In genomic region chr5:14710313-14710994, GRCh38 we compare ENCODE assay signal across 22 cellular contexts. TPM values are rescaled to one million over a fixed set of nuclear protein-coding genes. Genes with fewer than 3 reads are reported as not detected.
A peak's percentile ranks its signal among the peaks of the same experiment; 100 is the strongest.
DNase-seq lines count a peak whose midpoint lies in the region; ATAC-seq and TF ChIP-seq lines count a peak whose summit lies in the region.
"Had no signal": no experiment of that assay in that cellular context is flagged by ENCODE, and none has a peak within 500 bp of the region (broad histone marks: within the 10 kb centered on the region; RNA-seq: fewer than 3 reads in every experiment).

No MANE protein-coding gene starts in this region.

- H3K79me2 ChIP-seq in mammary epithelial cell (ENCODE audit: insufficient read depth, low read length): peaks cover 2% of the 10 kb centered on the region

- POLR2A ChIA-PET in RWPE1 (lab: Yijun Ruan, JAX; ENCODE audit: low non-redundant PET): no interaction called here

- peaks cover 6% of the 10 kb centered on the region for H3K4me1 ChIP-seq in mammary epithelial cell (ENCODE audit: insufficient read depth, low read length)
- H3K4me1 ChIP-seq: Caco-2, prostate gland had no signal

- no peak for ATAC-seq in natural killer cell
- no peak for ATAC-seq in natural killer cell treated with Interleukin-12 subunit alpha and Interleukin-12 subunit beta and Interleukin-15 and Interleukin-18, amount 100 ng/mL, for 72 hours
- no peak for ATAC-seq in effector memory CD8-positive, alpha-beta T cell (replicated peaks)
- ATAC-seq in GM21825 (IDR thresholded peaks at IDR 0.05; ENCODE audit: unreplicated experiment): no peak
- ATAC-seq: SK-N-SH treated with all-trans-retinoic acid at 6 μM for 48 hours; stimulated activated naive CD8-positive, alpha-beta T cell treated with anti-CD3 and anti-CD28 coated beads, Interleukin-15, Interleukin-2, amounts not matched to agents 100 U/mL and 50 U/mL, for 24 hours had no signal

- no peak overlapping the region for H3K4me3 Mint-ChIP-seq in natural killer cell
- no peak overlapping the region for H3K4me3 Mint-ChIP-seq in natural killer cell treated with Interleukin-12 subunit alpha and Interleukin-12 subunit beta and Interleukin-15 and Interleukin-18, amount 100 ng/mL, for 72 hours
- H3K4me3 Mint-ChIP-seq in effector memory CD8-positive, alpha-beta T cell: no peak overlapping the region
- H3K4me3 Mint-ChIP-seq: activated B cell treated with CpG ODN at 0.5 μM for 24 hours, brain, H9, mesothelial cell of epicardium had no signal

- DNase-seq in natural killer cell: no peak
- DNase-seq in natural killer cell treated with Interleukin-12 subunit alpha and Interleukin-12 subunit beta and Interleukin-15 and Interleukin-18, amount 100 ng/mL, for 72 hours (ENCODE audit: low spot score): no peak
- DNase-seq in RWPE1 (ENCODE audit: low spot score): no peak
- DNase-seq in effector memory CD8-positive, alpha-beta T cell: no peak
- DNase-seq in NCI-H1930 (lab: John Stamatoyannopoulos, UW): no peak
- no peak for DNase-seq in mammary epithelial cell
- DNase-seq: activated B cell treated with CpG ODN at 0.5 μM for 24 hours; Caco-2; DND-41; H9; NCI-H1092; NCI-H2081 treated with DMSO at 0.1 percent for 48 hours; NCI-H446 treated with DMSO at 0.1 percent for 48 hours; stimulated activated CD4-positive, alpha-beta T cell treated with anti-CD3 and anti-CD28 coated beads, Interleukin-2, amount 100 ng/mL, for 24 hours; stimulated activated naive CD8-positive, alpha-beta T cell treated with anti-CD3 and anti-CD28 coated beads, Interleukin-15, Interleukin-2, amounts not matched to agents 100 U/mL and 50 U/mL, for 24 hours; T-helper 9 cell; trophoblast cell had no signal

- no peaks in the 10 kb centered on the region for H3K9me3 ChIP-seq in mammary epithelial cell (replicated peaks; ENCODE audit: insufficient read depth, low read length)
- H3K9me3 ChIP-seq: Caco-2, prostate gland had no signal

- BruUV-seq in mammary epithelial cell (replicated peaks; lab: Mats Ljungman, UMichigan): no TSS peak

- no peaks in the 10 kb centered on the region for H4K20me1 ChIP-seq in mammary epithelial cell (ENCODE audit: insufficient read depth, low read length)

- peaks cover 15% of the 10 kb centered on the region for H3K36me3 Mint-ChIP-seq in natural killer cell
- H3K36me3 Mint-ChIP-seq in natural killer cell treated with Interleukin-12 subunit alpha and Interleukin-12 subunit beta and Interleukin-15 and Interleukin-18, amount 100 ng/mL, for 72 hours: peaks cover 35% of the 10 kb centered on the region
- H3K36me3 Mint-ChIP-seq in effector memory CD8-positive, alpha-beta T cell (ENCODE audit: insufficient read depth): peaks cover 53% of the 10 kb centered on the region

- no peaks in the 10 kb centered on the region for H3K27me3 ChIP-seq in mammary epithelial cell (ENCODE audit: insufficient read depth, low read length)

- intact Hi-C loops in natural killer cell (cut with micrococcal nuclease): no loop called here
- intact Hi-C loops in mammary epithelial cell (cut with micrococcal nuclease): no loop called here

- H3K9me3 Mint-ChIP-seq in natural killer cell: no peaks in the 10 kb centered on the region
- no peaks in the 10 kb centered on the region for H3K9me3 Mint-ChIP-seq in natural killer cell treated with Interleukin-12 subunit alpha and Interleukin-12 subunit beta and Interleukin-15 and Interleukin-18, amount 100 ng/mL, for 72 hours
- no peaks in the 10 kb centered on the region for H3K9me3 Mint-ChIP-seq in effector memory CD8-positive, alpha-beta T cell
- H3K9me3 Mint-ChIP-seq: activated B cell treated with CpG ODN at 0.5 μM for 24 hours, mesothelial cell of epicardium had no signal

- H3K9ac ChIP-seq in mammary epithelial cell (ENCODE audit: insufficient read depth, low read length): no peak overlapping the region

- H3K4me1 Mint-ChIP-seq in natural killer cell: peaks cover 30 to 51% of the 10 kb centered on the region in 2 donors
- H3K4me1 Mint-ChIP-seq in natural killer cell treated with Interleukin-12 subunit alpha and Interleukin-12 subunit beta and Interleukin-15 and Interleukin-18, amount 100 ng/mL, for 72 hours (ENCODE audit: low read depth in 2 of 2): peaks cover 37 to 47% of the 10 kb centered on the region in 2 donors
- H3K4me1 Mint-ChIP-seq in effector memory CD8-positive, alpha-beta T cell (ENCODE audit: low read depth in 2 of 2): peaks cover 31 to 44% of the 10 kb centered on the region in 2 donors
- H3K4me1 Mint-ChIP-seq: H9 had no signal

- no peak overlapping the region for H2AFZ ChIP-seq in mammary epithelial cell (ENCODE audit: low read depth, low read length)

- dilution Hi-C loops in mammary epithelial cell (cut with HindIII; ENCODE audit: low sequenced_read_pairs): no loop called here

- in situ Hi-C loops in mammary epithelial cell (cut with MboI; ENCODE audit: low sequenced_read_pairs in 2 of 2): loop anchor here in 1 of 2 donors (25.0 kb wide), 1 partner anchor 1277 kb away; no protein-coding TSS in a partner anchor

- H3K36me3 ChIP-seq in mammary epithelial cell (ENCODE audit: insufficient read depth, low read length): peaks cover 5% of the 10 kb centered on the region

- H3K27ac ChIP-seq in RWPE1 (peak overlapping the region; percentile 41; the same call in 1 of the 2 replicates), mammary epithelial cell (ENCODE audit: insufficient read depth, low read depth, low read length) (no peak overlapping the region)

- CTCF ChIA-PET in RWPE1 (lab: Yijun Ruan, JAX): interaction anchor here (0.9 to 1.0 kb wide), 2 partner anchors 10 to 17 kb away, joined by 3 to 5 read pairs; no protein-coding TSS in a partner anchor
- CTCF ChIA-PET in mammary epithelial cell (lab: Charles Lee; ENCODE audit: low non-redundant PET): no interaction called here

- 85% methylated on average over 24 of the region's 28 CpGs for WGBS in mammary epithelial cell (ENCODE audit: low coverage, missing lambda C conversion rate)

- peak overlapping the region; percentile 56 to 65 for H3K27ac Mint-ChIP-seq in natural killer cell
- peak overlapping the region in 1 of 2 donors; percentile 23 for H3K27ac Mint-ChIP-seq in natural killer cell treated with Interleukin-12 subunit alpha and Interleukin-12 subunit beta and Interleukin-15 and Interleukin-18, amount 100 ng/mL, for 72 hours
- peak overlapping the region; percentile 67 to 74 for H3K27ac Mint-ChIP-seq in effector memory CD8-positive, alpha-beta T cell
- H3K27ac Mint-ChIP-seq: activated B cell treated with CpG ODN at 0.5 μM for 24 hours, mesothelial cell of epicardium had no signal

- no peak overlapping the region for H3K4me3 ChIP-seq in mammary epithelial cell (replicated peaks in 1 of 3; ENCODE audit: insufficient read depth in 1 of 3, low read depth in 2 of 3, low read length in 3 of 3)
- H3K4me3 ChIP-seq: prostate gland had no signal

- no peak overlapping the region for H3K4me2 ChIP-seq in mammary epithelial cell (ENCODE audit: insufficient read depth, low read depth, low read length)

- no peaks in the 10 kb centered on the region for H3K27me3 Mint-ChIP-seq in natural killer cell (ENCODE audit: low read depth in 2 of 2)
- no peaks in the 10 kb centered on the region for H3K27me3 Mint-ChIP-seq in natural killer cell treated with Interleukin-12 subunit alpha and Interleukin-12 subunit beta and Interleukin-15 and Interleukin-18, amount 100 ng/mL, for 72 hours
- no peaks in the 10 kb centered on the region for H3K27me3 Mint-ChIP-seq in effector memory CD8-positive, alpha-beta T cell
- H3K27me3 Mint-ChIP-seq: activated B cell treated with CpG ODN at 0.5 μM for 24 hours had no signal

- no peak for TF ChIP-seq CTCF in natural killer cell (IDR thresholded peaks at IDR 0.05)
- no peak for TF ChIP-seq CTCF in RWPE1 (conservative IDR thresholded peaks at IDR 0.05; ENCODE audit: low read depth)
- no peak for TF ChIP-seq CTCF in mammary epithelial cell (conservative IDR thresholded peaks at IDR 0.05 in 1 of 2, IDR thresholded peaks at IDR 0.05 in 1 of 2; ENCODE audit: extremely low read depth in 1 of 2, insufficient read depth in 1 of 2, low read depth in 1 of 2, low read length in 2 of 2)

RNA-seq across cellular contexts. Expression of gene OTULIN, which starts 45.9 kb away (rescaled TPM):
- total RNA-seq in natural killer cell: 100 to 1,000 TPM in 2 of 3 donors, 10 to 100 TPM in 1; 96.5 to 166 (median 102) TPM
- total RNA-seq in natural killer cell treated with Interleukin-12 subunit alpha and Interleukin-12 subunit beta and Interleukin-15 and Interleukin-18, amount 100 ng/mL, for 72 hours: 100 to 1,000 TPM; 111 to 135 TPM
- 10 to 100 TPM; 45.6 to 56.0 TPM for total RNA-seq in mammary epithelial cell
- polyA plus RNA-seq in mammary epithelial cell: 13.7 TPM
- polyA minus RNA-seq in mammary epithelial cell: 11.3 TPM
